Comparison of ENCODE assay signal across 5 cellular contexts in the genomic region with DNA sequence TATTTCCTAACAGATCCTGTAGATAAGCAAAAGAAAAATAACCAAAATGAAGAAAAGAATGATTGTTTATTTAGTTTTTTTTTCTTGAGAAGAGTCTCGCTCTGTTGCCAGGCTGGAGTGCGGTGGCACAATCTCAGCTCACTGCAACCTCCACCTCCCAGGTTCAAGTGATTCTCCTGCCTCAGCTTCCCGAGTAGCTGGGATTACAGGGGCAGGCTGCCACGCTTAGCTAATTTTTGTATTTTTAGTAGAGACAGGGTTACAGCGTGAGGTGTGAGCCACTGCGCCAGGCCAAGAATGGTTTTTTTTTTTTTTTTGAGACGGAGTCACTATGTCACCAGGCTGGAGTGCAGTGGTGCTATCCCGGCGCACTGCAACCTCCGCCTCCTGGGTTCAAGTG. TPM values are rescaled to one million over a fixed set of nuclear protein-coding genes. Genes with fewer than 3 reads are reported as not detected.
"Had no signal": no experiment of that assay in that cellular context is flagged by ENCODE, and none has a peak within 500 bp of the region (broad histone marks: within the 10 kb centered on the region; RNA-seq: fewer than 3 reads in every experiment).

No MANE protein-coding gene starts in this region.

RNA-seq across cellular contexts. Expression of a gene that starts 33.3 kb away (rescaled TPM):
- total RNA-seq: GM23248, H1, H7, H9, HFFc6 had no signal
- polyA plus RNA-seq: GM23248, H1 had no signal
